31 cellular contexts compared by ENCODE assay signal in the genomic region with DNA sequence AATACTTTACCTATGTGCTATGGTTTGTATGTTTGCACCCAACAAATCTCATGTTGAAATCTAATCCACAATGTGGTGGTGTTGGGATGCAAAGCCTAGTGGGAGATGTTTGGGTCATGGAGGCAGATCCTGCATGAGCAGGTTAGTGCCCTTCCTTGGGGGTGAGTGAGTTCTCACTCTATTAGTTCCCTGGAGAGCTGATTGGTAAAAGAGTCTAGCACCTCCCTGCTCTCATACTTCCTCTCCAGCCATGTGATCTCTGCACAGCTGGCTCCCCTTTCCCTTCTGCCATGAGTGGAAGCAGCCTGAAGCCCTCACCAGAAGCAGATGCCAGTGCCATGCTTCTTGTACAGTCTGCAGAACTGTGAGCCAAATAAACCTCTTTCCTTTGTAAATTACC.
"Had no signal": no experiment of that assay in that cellular context is flagged by ENCODE, and none has a peak within 500 bp of the region (broad histone marks: within the 10 kb centered on the region; RNA-seq: fewer than 3 reads in every experiment).

No MANE protein-coding gene starts in this region.

- DNase-seq: activated CD4-positive, alpha-beta memory T cell treated with anti-CD3 and anti-CD28 coated beads for 36 hours; activated CD4-positive, alpha-beta T cell treated with anti-CD3 and anti-CD28 coated beads for 36 hours; activated CD4-positive, alpha-beta T cell treated with anti-CD3 and anti-CD28 coated beads, Interleukin-2, amount 10 ng/mL, durations not matched to agents 24 days and 14 days; activated CD4-positive, CD25-positive, alpha-beta regulatory T cell; activated CD4-positive, CD25-positive, alpha-beta regulatory T cell treated with anti-CD3 and anti-CD28 coated beads, Interleukin-2, amount 50 U/mL, for 72 hours; activated CD8-positive, alpha-beta memory T cell treated with anti-CD3 and anti-CD28 coated beads, Interleukin-2, amount 10 ng/mL, durations not matched to agents 7 days and 5 days; activated CD8-positive, alpha-beta memory T cell treated with anti-CD3 and anti-CD28 coated beads, Interleukin-2, amount 50 U/mL, for 4 hours; activated CD8-positive, alpha-beta T cell treated with anti-CD3 and anti-CD28 coated beads, Interleukin-2, amount 10 ng/mL, durations not matched to agents 7 days and 5 days; activated effector memory CD4-positive, alpha-beta T cell treated with anti-CD3 and anti-CD28 coated beads, Interleukin-2, amount 50 U/mL, for 16 hours; activated naive CD4-positive, alpha-beta T cell treated with anti-CD3 and anti-CD28 coated beads, Interleukin-2, amount 10 ng/mL, durations not matched to agents 7 days and 5 days; activated naive CD8-positive, alpha-beta T cell treated with anti-CD3 and anti-CD28 coated beads, Interleukin-2, amount 10 ng/mL, durations not matched to agents 7 days and 5 days; activated T-cell treated with anti-CD3 and anti-CD28 coated beads, Interleukin-2, amount 50 U/mL, for 1 hour; activated T-cell treated with anti-CD3 and anti-CD28 coated beads, Interleukin-2, amount 50 U/mL, for 48 hours; central memory CD4-positive, alpha-beta T cell; cerebellar nuclear complex; colonic mucosa; effector CD8-positive, alpha-beta T cell; foreskin fibroblast; heart left ventricle; T-helper 1 cell; T-helper 17 cell; T1000 had no signal

- H3K4me1 ChIP-seq: colonic mucosa had no signal

- H3K4me3 ChIP-seq: ascending aorta, breast epithelium, cardiac muscle cell, colonic mucosa, heart left ventricle had no signal

- H3K27me3 ChIP-seq: ascending aorta, breast epithelium, cardiac muscle cell, colonic mucosa, heart left ventricle had no signal

- H3K36me3 ChIP-seq: ascending aorta, breast epithelium, cardiac muscle cell, colonic mucosa, heart left ventricle had no signal

- H3K4me3 Mint-ChIP-seq: activated CD4-positive, alpha-beta memory T cell treated with anti-CD3 and anti-CD28 coated beads for 36 hours; activated CD4-positive, alpha-beta T cell treated with anti-CD3 and anti-CD28 coated beads for 36 hours; activated CD4-positive, alpha-beta T cell treated with anti-CD3 and anti-CD28 coated beads, Interleukin-2, amount 10 ng/mL, durations not matched to agents 24 days and 14 days; activated CD8-positive, alpha-beta memory T cell treated with anti-CD3 and anti-CD28 coated beads, Interleukin-2, amount 10 ng/mL, durations not matched to agents 7 days and 5 days; activated CD8-positive, alpha-beta T cell treated with anti-CD3 and anti-CD28 coated beads, Interleukin-2, amount 10 ng/mL, durations not matched to agents 7 days and 5 days; activated naive CD4-positive, alpha-beta T cell treated with anti-CD3 and anti-CD28 coated beads, Interleukin-2, amount 10 ng/mL, durations not matched to agents 7 days and 5 days; activated naive CD8-positive, alpha-beta T cell treated with anti-CD3 and anti-CD28 coated beads, Interleukin-2, amount 10 ng/mL, durations not matched to agents 7 days and 5 days; activated T-helper 1 cell treated with anti-CD3 and anti-CD28 coated beads, Interleukin-12 subunit alpha, Interleukin-12 subunit beta, Interleukin-2, Interleukin-4 antibody, amounts not matched to agents 30 ng/mL and 10 ng/mL and 1 ng/mL, durations not matched to agents 14 hours and 24 hours and 36 hours; brain; T-helper 17 cell; T-helper 2 cell treated with Interferon-gamma antibody and Interleukin-4, amounts not matched to agents 5 μg/mL and 100 μg/mL, for 36 hours had no signal

- H3K27ac ChIP-seq: ascending aorta, breast epithelium, cardiac muscle cell, colonic mucosa, heart left ventricle had no signal

- H3K4me1 Mint-ChIP-seq: activated CD4-positive, alpha-beta T cell treated with anti-CD3 and anti-CD28 coated beads, Interleukin-2, amount 10 ng/mL, durations not matched to agents 24 days and 14 days; activated naive CD4-positive, alpha-beta T cell treated with anti-CD3 and anti-CD28 coated beads, Interleukin-2, amount 10 ng/mL, durations not matched to agents 7 days and 5 days had no signal

- H3K9me3 ChIP-seq: ascending aorta, breast epithelium, colonic mucosa, heart left ventricle had no signal

- ATAC-seq: activated CD4-positive, alpha-beta T cell treated with anti-CD3 and anti-CD28 coated beads for 36 hours; activated CD8-positive, alpha-beta memory T cell treated with anti-CD3 and anti-CD28 coated beads, Interleukin-2, amount 10 ng/mL, durations not matched to agents 7 days and 5 days; activated CD8-positive, alpha-beta T cell treated with anti-CD3 and anti-CD28 coated beads, Interleukin-2, amount 10 ng/mL, durations not matched to agents 7 days and 5 days; activated naive CD4-positive, alpha-beta T cell treated with anti-CD3 and anti-CD28 coated beads, Interleukin-2, amount 50 U/mL, for 72 hours; esophagus mucosa; heart left ventricle; T-helper 17 cell had no signal

- H3K27ac Mint-ChIP-seq: activated CD4-positive, alpha-beta memory T cell treated with anti-CD3 and anti-CD28 coated beads for 36 hours; activated CD4-positive, alpha-beta T cell treated with anti-CD3 and anti-CD28 coated beads for 36 hours; activated CD4-positive, alpha-beta T cell treated with anti-CD3 and anti-CD28 coated beads, Interleukin-2, amount 10 ng/mL, durations not matched to agents 24 days and 14 days; activated CD8-positive, alpha-beta memory T cell treated with anti-CD3 and anti-CD28 coated beads, Interleukin-2, amount 10 ng/mL, durations not matched to agents 7 days and 5 days; activated CD8-positive, alpha-beta T cell treated with anti-CD3 and anti-CD28 coated beads, Interleukin-2, amount 10 ng/mL, durations not matched to agents 7 days and 5 days; activated naive CD4-positive, alpha-beta T cell treated with anti-CD3 and anti-CD28 coated beads, Interleukin-2, amount 10 ng/mL, durations not matched to agents 7 days and 5 days; activated naive CD4-positive, alpha-beta T cell treated with anti-CD3 and anti-CD28 coated beads, Interleukin-2, amount 50 U/mL, for 72 hours; activated naive CD8-positive, alpha-beta T cell treated with anti-CD3 and anti-CD28 coated beads, Interleukin-2, amount 10 ng/mL, durations not matched to agents 7 days and 5 days; activated T-helper 1 cell treated with anti-CD3 and anti-CD28 coated beads, Interleukin-12 subunit alpha, Interleukin-12 subunit beta, Interleukin-2, Interleukin-4 antibody, amounts not matched to agents 30 ng/mL and 10 ng/mL and 1 ng/mL, durations not matched to agents 14 hours and 24 hours and 36 hours; activated T-helper 2 cell treated with anti-CD3 and anti-CD28 coated beads, Interferon-gamma antibody, Interleukin-2, Interleukin-4, amounts not matched to agents 10 μg/mL and 5 μg/mL and 100 μg/mL, durations not matched to agents 14 hours and 24 hours and 36 hours; T-helper 2 cell treated with Interferon-gamma antibody and Interleukin-4, amounts not matched to agents 5 μg/mL and 100 μg/mL, for 36 hours had no signal

- H3K36me3 Mint-ChIP-seq: activated CD4-positive, alpha-beta memory T cell treated with anti-CD3 and anti-CD28 coated beads for 36 hours; activated CD8-positive, alpha-beta memory T cell treated with anti-CD3 and anti-CD28 coated beads, Interleukin-2, amount 10 ng/mL, durations not matched to agents 7 days and 5 days; activated naive CD4-positive, alpha-beta T cell treated with anti-CD3 and anti-CD28 coated beads, Interleukin-2, amount 10 ng/mL, durations not matched to agents 7 days and 5 days; activated naive CD4-positive, alpha-beta T cell treated with anti-CD3 and anti-CD28 coated beads, Interleukin-2, amount 50 U/mL, for 72 hours; activated naive CD8-positive, alpha-beta T cell treated with anti-CD3 and anti-CD28 coated beads, Interleukin-2, amount 10 ng/mL, durations not matched to agents 7 days and 5 days; brain had no signal

- H3K9me3 Mint-ChIP-seq: activated CD4-positive, alpha-beta memory T cell treated with anti-CD3 and anti-CD28 coated beads for 36 hours; activated CD4-positive, alpha-beta T cell treated with anti-CD3 and anti-CD28 coated beads, Interleukin-2, amount 10 ng/mL, durations not matched to agents 24 days and 14 days; activated naive CD4-positive, alpha-beta T cell treated with anti-CD3 and anti-CD28 coated beads, Interleukin-2, amount 10 ng/mL, durations not matched to agents 7 days and 5 days; activated naive CD4-positive, alpha-beta T cell treated with anti-CD3 and anti-CD28 coated beads, Interleukin-2, amount 50 U/mL, for 72 hours; activated naive CD8-positive, alpha-beta T cell treated with anti-CD3 and anti-CD28 coated beads, Interleukin-2, amount 10 ng/mL, durations not matched to agents 7 days and 5 days; activated T-helper 1 cell treated with anti-CD3 and anti-CD28 coated beads, Interleukin-12 subunit alpha, Interleukin-12 subunit beta, Interleukin-2, Interleukin-4 antibody, amounts not matched to agents 30 ng/mL and 10 ng/mL and 1 ng/mL, durations not matched to agents 14 hours and 24 hours and 36 hours; activated T-helper 2 cell treated with anti-CD3 and anti-CD28 coated beads, Interferon-gamma antibody, Interleukin-2, Interleukin-4, amounts not matched to agents 10 μg/mL and 5 μg/mL and 100 μg/mL, durations not matched to agents 14 hours and 24 hours and 36 hours; T-helper 2 cell treated with Interferon-gamma antibody and Interleukin-4, amounts not matched to agents 5 μg/mL and 100 μg/mL, for 36 hours had no signal
